ENCODE assay signal across 1 cellular context in the genomic region with DNA sequence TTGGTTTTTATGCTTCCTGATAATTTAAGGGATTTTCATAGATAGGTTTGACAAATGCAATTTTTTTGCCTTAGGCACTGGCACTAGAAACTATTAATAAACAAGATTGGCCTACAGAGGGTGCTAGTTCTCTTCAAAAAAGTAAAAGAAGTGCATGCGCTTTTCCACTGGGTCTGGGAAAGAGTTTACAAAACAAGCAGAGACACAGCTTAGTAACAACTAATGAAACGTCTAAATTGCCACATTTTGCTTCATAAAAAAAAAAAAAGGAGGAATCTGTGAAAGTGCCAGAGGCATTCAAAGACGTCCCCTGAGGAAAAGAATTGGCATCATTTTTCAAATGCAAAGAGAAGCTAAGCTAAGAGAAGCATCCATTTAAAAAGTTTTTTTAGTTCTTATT.
TF ChIP-seq lines count a peak whose summit lies in the region.

No MANE protein-coding gene starts in this region.

TF ChIP-seq in GM12878, 131 proteins besides CTCF, POLR2A, EP300 and RAD21 (continued from another document):
- TF ChIP-seq STAT3 (IDR thresholded peaks at IDR 0.05; ENCODE audit: low read depth, low read length) (0 out of 2 replicates have a peak, but pooled peaks have one; percentile 4), TAF1 (IDR thresholded peaks at IDR 0.05; ENCODE audit: borderline replicate concordance, low read depth, low read length) (no peak), CHD2 (IDR thresholded peaks at IDR 0.05; ENCODE audit: borderline replicate concordance, low read depth, low read length) (no peak), NFIC (IDR thresholded peaks at IDR 0.05; ENCODE audit: low read depth, low read length) (no peak; the same call in 1 of the 2 replicates), MYB (IDR thresholded peaks at IDR 0.05; ENCODE audit: borderline replicate concordance, low read depth, low read length) (no peak)
- TF ChIP-seq, protein P1, sequence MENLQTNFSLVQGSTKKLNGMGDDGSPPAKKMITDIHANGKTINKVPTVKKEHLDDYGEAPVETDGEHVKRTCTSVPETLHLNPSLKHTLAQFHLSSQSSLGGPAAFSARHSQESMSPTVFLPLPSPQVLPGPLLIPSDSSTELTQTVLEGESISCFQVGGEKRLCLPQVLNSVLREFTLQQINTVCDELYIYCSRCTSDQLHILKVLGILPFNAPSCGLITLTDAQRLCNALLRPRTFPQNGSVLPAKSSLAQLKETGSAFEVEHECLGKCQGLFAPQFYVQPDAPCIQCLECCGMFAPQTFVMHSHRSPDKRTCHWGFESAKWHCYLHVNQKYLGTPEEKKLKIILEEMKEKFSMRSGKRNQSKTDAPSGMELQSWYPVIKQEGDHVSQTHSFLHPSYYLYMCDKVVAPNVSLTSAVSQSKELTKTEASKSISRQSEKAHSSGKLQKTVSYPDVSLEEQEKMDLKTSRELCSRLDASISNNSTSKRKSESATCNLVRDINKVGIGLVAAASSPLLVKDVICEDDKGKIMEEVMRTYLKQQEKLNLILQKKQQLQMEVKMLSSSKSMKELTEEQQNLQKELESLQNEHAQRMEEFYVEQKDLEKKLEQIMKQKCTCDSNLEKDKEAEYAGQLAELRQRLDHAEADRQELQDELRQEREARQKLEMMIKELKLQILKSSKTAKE (IDR thresholded peaks at IDR 0.05; ENCODE audit: low read depth, poor library complexity, severe bottlenecking): peak; percentile 14
- TF ChIP-seq, protein P2, sequence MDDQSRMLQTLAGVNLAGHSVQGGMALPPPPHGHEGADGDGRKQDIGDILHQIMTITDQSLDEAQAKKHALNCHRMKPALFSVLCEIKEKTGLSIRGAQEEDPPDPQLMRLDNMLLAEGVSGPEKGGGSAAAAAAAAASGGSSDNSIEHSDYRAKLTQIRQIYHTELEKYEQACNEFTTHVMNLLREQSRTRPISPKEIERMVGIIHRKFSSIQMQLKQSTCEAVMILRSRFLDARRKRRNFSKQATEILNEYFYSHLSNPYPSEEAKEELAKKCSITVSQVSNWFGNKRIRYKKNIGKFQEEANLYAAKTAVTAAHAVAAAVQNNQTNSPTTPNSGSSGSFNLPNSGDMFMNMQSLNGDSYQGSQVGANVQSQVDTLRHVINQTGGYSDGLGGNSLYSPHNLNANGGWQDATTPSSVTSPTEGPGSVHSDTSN (IDR thresholded peaks at IDR 0.05; ENCODE audit: insufficient replicate concordance, low read depth, low read length): no peak
